12 cellular contexts compared by ENCODE assay signal in the genomic region with DNA sequence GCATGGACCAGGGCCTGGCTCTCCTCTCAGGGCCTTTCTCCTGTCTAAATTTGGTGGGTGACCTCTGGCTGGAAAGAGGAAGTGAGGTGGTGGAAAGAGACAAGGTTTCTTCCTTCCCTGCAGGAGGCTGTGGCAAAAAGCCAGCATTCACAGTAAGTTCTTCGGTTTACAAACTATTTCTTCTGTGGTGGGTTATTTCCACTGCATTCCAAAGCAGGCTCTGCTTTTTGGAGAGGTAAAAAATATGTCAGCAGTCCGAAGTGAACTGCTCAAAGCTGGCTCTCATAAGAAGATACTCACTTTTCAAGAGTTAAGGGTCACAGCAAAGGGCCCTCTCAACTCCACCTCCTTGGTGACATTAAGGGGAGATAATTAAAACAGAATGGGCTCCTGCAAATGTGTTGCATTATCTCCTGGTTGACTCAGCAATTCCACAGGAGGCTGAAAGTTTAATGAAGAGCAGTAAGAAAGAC. TPM values are rescaled to one million over a fixed set of nuclear protein-coding genes. Genes with fewer than 3 reads are reported as not detected.
A peak's percentile ranks its signal among the peaks of the same experiment; 100 is the strongest.
DNase-seq lines count a peak whose midpoint lies in the region; ATAC-seq, FAIRE-seq and TF ChIP-seq lines count a peak whose summit lies in the region.
"Had no signal": no experiment of that assay in that cellular context is flagged by ENCODE, and none has a peak within 500 bp of the region (broad histone marks: within the 10 kb centered on the region; RNA-seq: fewer than 3 reads in every experiment).

No MANE protein-coding gene starts in this region.

- H3K4me1 Mint-ChIP-seq in astrocyte (ENCODE audit: low read depth, unreplicated experiment), result peaks cover 30% of the 10 kb centered on the region
- peaks cover 10% of the 10 kb centered on the region for H3K4me1 Mint-ChIP-seq in activated naive CD8-positive, alpha-beta T cell treated with anti-CD3 and anti-CD28 coated beads, Interleukin-2, amount 50 U/mL, for 24 hours

- H3K4me2 ChIP-seq in astrocyte (ENCODE audit: low read length), result peak overlapping the region; percentile 67

- H3K27ac Mint-ChIP-seq in astrocyte (ENCODE audit: unreplicated experiment), result peak overlapping the region; percentile 89
- H3K27ac Mint-ChIP-seq in activated naive CD8-positive, alpha-beta T cell treated with anti-CD3 and anti-CD28 coated beads, Interleukin-2, amount 50 U/mL, for 24 hours, result no peak overlapping the region

- H4K20me1 ChIP-seq in astrocyte (ENCODE audit: insufficient read depth, low read length), result no peaks in the 10 kb centered on the region

- no peaks in the 10 kb centered on the region for H3K27me3 ChIP-seq in astrocyte (ENCODE audit: insufficient read depth, low read length)
- H3K27me3 ChIP-seq: tibial artery had no signal

- H3K27me3 Mint-ChIP-seq in astrocyte (ENCODE audit: low read depth, unreplicated experiment), result no peaks in the 10 kb centered on the region
- H3K27me3 Mint-ChIP-seq in activated naive CD8-positive, alpha-beta T cell treated with anti-CD3 and anti-CD28 coated beads, Interleukin-2, amount 50 U/mL, for 24 hours, result no peaks in the 10 kb centered on the region

- H3K36me3 Mint-ChIP-seq in astrocyte (ENCODE audit: low read depth, unreplicated experiment), result no peaks in the 10 kb centered on the region
- no peaks in the 10 kb centered on the region for H3K36me3 Mint-ChIP-seq in activated naive CD8-positive, alpha-beta T cell treated with anti-CD3 and anti-CD28 coated beads, Interleukin-2, amount 50 U/mL, for 24 hours (ENCODE audit: low read depth)

- no peak overlapping the region for H3K4me3 ChIP-seq in astrocyte (ENCODE audit: insufficient read depth, low read depth, low read length)
- H3K4me3 ChIP-seq: tibial artery had no signal

- ATAC-seq in GM18873 (IDR thresholded peaks at IDR 0.05; ENCODE audit: low FRiP score, unreplicated experiment) (no peak), GM19397 (IDR thresholded peaks at IDR 0.05; ENCODE audit: unreplicated experiment) (no peak)
- no peak for ATAC-seq in activated naive CD8-positive, alpha-beta T cell treated with anti-CD3 and anti-CD28 coated beads, Interleukin-2, amount 50 U/mL, for 24 hours

- peaks cover 10% of the 10 kb centered on the region for H3K4me1 ChIP-seq in astrocyte (ENCODE audit: insufficient read depth, low read length)
- H3K4me1 ChIP-seq: tibial artery had no signal

- no peaks in the 10 kb centered on the region for H3K36me3 ChIP-seq in astrocyte (ENCODE audit: insufficient read depth, low read length)
- H3K36me3 ChIP-seq: tibial artery had no signal

- DNase-seq in AG20443 (ENCODE audit: low spot score) (peak; percentile 42), HS-5 (ENCODE audit: low read depth) (peak; percentile 49), astrocyte (ENCODE audit: low read depth) (peak; percentile 84), medulla oblongata (ENCODE audit: extremely low spot score) (peak; percentile 12), amniotic stem cell (lab: John Stamatoyannopoulos, UW) (no peak)
- no peak for DNase-seq in activated naive CD8-positive, alpha-beta T cell treated with anti-CD3 and anti-CD28 coated beads, Interleukin-2, amount 50 U/mL, for 24 hours
- DNase-seq: aorta, NCI-H510A treated with DMSO at 0.1 percent for 48 hours, tibial artery had no signal

- H3K9me3 Mint-ChIP-seq in astrocyte (ENCODE audit: unreplicated experiment), result no peaks in the 10 kb centered on the region
- no peaks in the 10 kb centered on the region for H3K9me3 Mint-ChIP-seq in activated naive CD8-positive, alpha-beta T cell treated with anti-CD3 and anti-CD28 coated beads, Interleukin-2, amount 50 U/mL, for 24 hours

- H3K4me3 Mint-ChIP-seq in astrocyte (ENCODE audit: unreplicated experiment), result no peak overlapping the region
- H3K4me3 Mint-ChIP-seq in activated naive CD8-positive, alpha-beta T cell treated with anti-CD3 and anti-CD28 coated beads, Interleukin-2, amount 50 U/mL, for 24 hours, result no peak overlapping the region

- no peak overlapping the region for H2AFZ ChIP-seq in astrocyte (ENCODE audit: low read depth, low read length)

- no peak overlapping the region for H3K9ac ChIP-seq in astrocyte (ENCODE audit: low read length)

- no peak for FAIRE-seq in astrocyte (lab: Jason Lieb, UNC)
- FAIRE-seq: islet of Langerhans had no signal

- H3K27ac ChIP-seq in astrocyte (ENCODE audit: low read depth, low read length), result no peak overlapping the region
- H3K27ac ChIP-seq: tibial artery had no signal

- H3K9me3 ChIP-seq in astrocyte (ENCODE audit: insufficient read depth, low read depth, low read length), result no peaks in the 10 kb centered on the region
- H3K9me3 ChIP-seq: tibial artery had no signal

- no peak for TF ChIP-seq CTCF in astrocyte (IDR thresholded peaks at IDR 0.05; ENCODE audit: insufficient read depth, low read depth, low read length)

- no peaks in the 10 kb centered on the region for H3K79me2 ChIP-seq in astrocyte (ENCODE audit: insufficient read depth, low read length)

RNA-seq across cellular contexts. Expression of gene POC1B, which starts 48.9 kb away (rescaled TPM):
- 10.6 and 12.3 TPM in 2 replicates for total RNA-seq in astrocyte

RNA-seq across cellular contexts. Expression of gene GALNT4, which starts 50.2 kb away (rescaled TPM):
- total RNA-seq in astrocyte, result 6.2 and 6.9 TPM in 2 replicates

Comparison
In these comparisons a context has a peak if more than half of its experiments do, and no peak if none do; other contexts are left out.
1. DNase-seq: peak in AG20443 (single experiment), HS-5 (single experiment), astrocyte (single experiment) and medulla oblongata (single experiment); none in activated naive CD8-positive, alpha-beta T cell treated with anti-CD3 and anti-CD28 coated beads, Interleukin-2, amount 50 U/mL, for 24 hours (single experiment) and amniotic stem cell (single experiment).